ENCODE assay signal across 1 cellular context in the genomic region with DNA sequence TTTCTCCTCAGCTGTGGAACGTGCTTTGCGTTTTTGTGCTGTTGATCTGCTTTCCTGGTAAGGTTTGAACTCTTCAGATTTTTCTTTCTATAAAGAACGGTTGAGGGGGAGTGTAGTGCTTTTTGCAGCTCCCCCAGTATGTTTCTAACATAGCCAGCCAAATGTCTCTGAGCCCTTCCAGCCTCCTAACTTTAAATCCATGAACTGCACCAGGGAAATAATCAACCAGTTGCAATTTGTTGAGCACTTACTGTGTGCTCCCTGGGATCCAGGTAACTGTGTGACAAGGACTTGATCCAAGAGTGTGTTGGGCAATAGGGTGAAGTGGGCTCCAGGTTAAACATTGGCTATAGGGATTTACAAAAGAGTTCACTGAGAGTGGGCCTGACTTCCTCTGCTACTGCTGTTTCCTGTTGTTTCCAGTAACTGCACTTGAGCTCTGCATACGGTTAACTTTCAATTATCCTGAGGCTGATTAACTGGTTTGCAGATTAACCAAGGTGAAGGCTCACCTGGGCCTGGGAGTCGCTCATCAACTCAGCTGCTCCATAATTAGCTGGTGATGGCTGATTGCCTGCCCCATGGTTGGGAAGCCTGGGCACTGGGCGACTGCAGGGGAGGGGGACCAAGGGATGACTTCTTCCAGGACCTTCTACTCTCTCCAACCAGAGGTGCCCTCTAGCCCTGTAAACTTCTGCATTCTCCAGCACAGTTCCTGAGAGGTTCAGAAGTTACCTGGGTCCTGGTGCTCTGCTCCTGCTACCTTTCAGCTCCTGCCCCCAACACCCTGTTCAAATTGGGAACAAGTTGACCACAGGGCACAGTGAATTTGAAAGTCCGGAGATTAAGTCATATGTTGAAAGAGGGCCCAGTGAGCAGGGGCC.
TF ChIP-seq lines count a peak whose summit lies in the region.

No MANE protein-coding gene starts in this region.

TF ChIP-seq in H1, 55 proteins besides CTCF, POLR2A, EP300 and RAD21:
- TF ChIP-seq, protein P1, sequence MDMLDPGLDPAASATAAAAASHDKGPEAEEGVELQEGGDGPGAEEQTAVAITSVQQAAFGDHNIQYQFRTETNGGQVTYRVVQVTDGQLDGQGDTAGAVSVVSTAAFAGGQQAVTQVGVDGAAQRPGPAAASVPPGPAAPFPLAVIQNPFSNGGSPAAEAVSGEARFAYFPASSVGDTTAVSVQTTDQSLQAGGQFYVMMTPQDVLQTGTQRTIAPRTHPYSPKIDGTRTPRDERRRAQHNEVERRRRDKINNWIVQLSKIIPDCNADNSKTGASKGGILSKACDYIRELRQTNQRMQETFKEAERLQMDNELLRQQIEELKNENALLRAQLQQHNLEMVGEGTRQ (IDR thresholded peaks at IDR 0.05; ENCODE audit: low read length), result no peak
